In the genomic region with DNA sequence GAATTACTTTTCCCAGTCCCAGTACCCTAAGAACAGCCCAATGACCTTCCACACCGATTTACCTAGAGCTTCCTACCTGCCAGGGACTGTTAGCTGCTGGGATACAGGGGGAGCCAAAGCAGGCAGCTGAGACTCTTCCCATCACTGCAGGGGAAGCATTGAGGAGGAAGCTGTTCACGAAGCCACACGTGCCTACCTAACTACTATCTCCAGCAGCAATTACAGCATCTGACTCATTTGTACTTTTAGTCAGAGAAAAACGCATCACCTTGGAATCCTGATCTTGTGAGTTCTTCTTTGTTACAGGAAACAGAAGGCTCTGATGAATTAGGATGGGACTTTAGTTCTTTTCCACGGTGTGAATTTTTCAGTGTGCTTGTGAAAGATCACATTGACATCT, we compare ENCODE assay signal across 15 cellular contexts.
DNase-seq lines count a peak whose midpoint lies in the region; ATAC-seq, FAIRE-seq and TF ChIP-seq lines count a peak whose summit lies in the region.
"Had no signal": no experiment of that assay in that cellular context is flagged by ENCODE, and none has a peak within 500 bp of the region (broad histone marks: within the 10 kb centered on the region; RNA-seq: fewer than 3 reads in every experiment).

No MANE protein-coding gene starts in this region.

- no peaks in the 10 kb centered on the region for H3K4me1 ChIP-seq in left lung

- H3K9me3 ChIP-seq in MG63 (no peaks in the 10 kb centered on the region), left lung (no peaks in the 10 kb centered on the region)

- H3K27me3 ChIP-seq in MG63 (no peaks in the 10 kb centered on the region), bronchial epithelial cell (ENCODE audit: control insufficient read depth, insufficient read depth, low read length) (no peaks in the 10 kb centered on the region), left lung (no peaks in the 10 kb centered on the region)

- no peaks in the 10 kb centered on the region for H3K36me3 ChIP-seq in MG63
- no peaks in the 10 kb centered on the region for H3K36me3 ChIP-seq in bronchial epithelial cell (ENCODE audit: control insufficient read depth, insufficient read depth, low read length)
- no peaks in the 10 kb centered on the region for H3K36me3 ChIP-seq in left lung

- TF ChIP-seq CTCF in bronchial epithelial cell (IDR thresholded peaks at IDR 0.05; ENCODE audit: insufficient read depth, low read length, severe bottlenecking) (no peak), left lung (IDR thresholded peaks at IDR 0.05) (no peak)

- DNase-seq in ELR (ENCODE audit: low read depth) (peak; percentile 93), MG63 (peak; percentile 10), bronchial epithelial cell (ENCODE audit: low read depth) (peak; percentile 90), kidney glomerular epithelial cell (lab: John Stamatoyannopoulos, UW) (peak; percentile 31), DMS153 (lab: John Stamatoyannopoulos, UW) (no peak), iPS-NIHi11 (ENCODE audit: low spot score) (no peak), NCI-H2107 treated with DMSO at 0.1 percent for 48 hours (lab: John Stamatoyannopoulos, UW; ENCODE audit: unreplicated experiment) (no peak), left lung (no peak)
- DNase-seq: activated CD4-positive, alpha-beta T cell treated with anti-CD3 and anti-CD28 coated beads, Interleukin-2, amount 50 U/mL, for 48 hours; activated effector memory CD4-positive, alpha-beta T cell treated with Interleukin-2 at 50 U/mL for 16 hours; central memory CD4-positive, alpha-beta T cell; GF-D8; KG1; NCI-H2171 treated with DMSO at 0.1 percent for 48 hours; right cardiac atrium had no signal

- H3K27ac ChIP-seq in left lung, result no peak overlapping the region

- no peak overlapping the region for H3K4me3 ChIP-seq in MG63
- H3K4me3 ChIP-seq in bronchial epithelial cell (ENCODE audit: low read depth, low read length), result no peak overlapping the region
- no peak overlapping the region for H3K4me3 ChIP-seq in left lung

- FAIRE-seq in bronchial epithelial cell (lab: Jason Lieb, UNC), result no peak

- intact Hi-C loops in left lung (cut with DNase I), result no loop called here

- ATAC-seq in left lung, result no peak
- ATAC-seq: right cardiac atrium had no signal

Comparison
In these comparisons a context has a peak if more than half of its experiments do, and no peak if none do; other contexts are left out.
1. DNase-seq: peak in ELR (single experiment), MG63 (single experiment), bronchial epithelial cell (single experiment) and kidney glomerular epithelial cell (single experiment); none in DMS153 (single experiment), iPS-NIHi11 (single experiment), NCI-H2107 treated with DMSO at 0.1 percent for 48 hours (single experiment) and left lung (0 of 2).